In genomic region chr21:30408782-30409494, GRCh38 we compare ENCODE assay signal across 7 cellular contexts. TPM values are rescaled to one million over a fixed set of nuclear protein-coding genes. Genes with fewer than 3 reads are reported as not detected.
DNase-seq lines count a peak whose midpoint lies in the region; ATAC-seq and TF ChIP-seq lines count a peak whose summit lies in the region.
"Had no signal": no experiment of that assay in that cellular context is flagged by ENCODE, and none has a peak within 500 bp of the region (broad histone marks: within the 10 kb centered on the region; RNA-seq: fewer than 3 reads in every experiment).

No MANE protein-coding gene starts in this region.

- ATAC-seq in activated CD8-positive, alpha-beta T cell treated with anti-CD3 and anti-CD28 coated beads for 36 hours, result no peak
- ATAC-seq in mucosa of descending colon (peak; percentile 100), HG02870 (IDR thresholded peaks at IDR 0.05; ENCODE audit: unreplicated experiment) (no peak)

- in situ Hi-C loops in Caki2 (cut with HindIII; ENCODE audit: low pct_unique_long_range_greater_than_20kb, low sequenced_read_pairs), result no loop called here

- CTCF ChIA-PET in activated CD8-positive, alpha-beta T cell treated with anti-CD3 and anti-CD28 coated beads for 36 hours (lab: Charles Lee), result interaction anchor here (0.9 to 2.2 kb wide), 5 partner anchors 8 to 68 kb away, joined by 3 to 6 read pairs (median 3); no protein-coding TSS in a partner anchor

- intact Hi-C loops in activated CD8-positive, alpha-beta T cell treated with anti-CD3 and anti-CD28 coated beads for 36 hours (cut with micrococcal nuclease), result no loop called here
- intact Hi-C loops in mucosa of descending colon (cut with DNase I, micrococcal nuclease), result no loop called here

- peak; percentile 45 for TF ChIP-seq CTCF in activated CD8-positive, alpha-beta T cell treated with anti-CD3 and anti-CD28 coated beads for 36 hours (IDR thresholded peaks at IDR 0.05)
- peak; percentile 13 for TF ChIP-seq CTCF in mucosa of descending colon (IDR thresholded peaks at IDR 0.05)

- POLR2A ChIA-PET in activated CD8-positive, alpha-beta T cell treated with anti-CD3 and anti-CD28 coated beads for 36 hours (lab: Charles Lee), result no interaction called here

- no peak overlapping the region for H3K4me3 Mint-ChIP-seq in activated CD8-positive, alpha-beta T cell treated with anti-CD3 and anti-CD28 coated beads for 36 hours

- peak; percentile 90 for DNase-seq in Caki2 (ENCODE audit: low read depth)
- peak; percentile 54 for DNase-seq in M059J (ENCODE audit: low read depth)
- peak; percentile 20 for DNase-seq in activated CD8-positive, alpha-beta T cell treated with anti-CD3 and anti-CD28 coated beads for 36 hours
- DNase-seq in mucosa of descending colon, result peak; percentile 43 to 57 (median 56)
- no peak for DNase-seq in activated effector memory CD4-positive, alpha-beta T cell treated with Interleukin-2 at 50 U/mL for 16 hours

- no peaks in the 10 kb centered on the region for H3K36me3 ChIP-seq in mucosa of descending colon (ENCODE audit: low read depth)

- H3K4me1 ChIP-seq in mucosa of descending colon (ENCODE audit: low read depth), result no peaks in the 10 kb centered on the region

- H3K4me1 Mint-ChIP-seq in activated CD8-positive, alpha-beta T cell treated with anti-CD3 and anti-CD28 coated beads for 36 hours (ENCODE audit: low read depth), result no peaks in the 10 kb centered on the region

- no peaks in the 10 kb centered on the region for H3K36me3 Mint-ChIP-seq in activated CD8-positive, alpha-beta T cell treated with anti-CD3 and anti-CD28 coated beads for 36 hours (ENCODE audit: low read depth)

- H3K27me3 Mint-ChIP-seq in activated CD8-positive, alpha-beta T cell treated with anti-CD3 and anti-CD28 coated beads for 36 hours, result peaks cover 11% of the 10 kb centered on the region

- H3K27ac Mint-ChIP-seq in activated CD8-positive, alpha-beta T cell treated with anti-CD3 and anti-CD28 coated beads for 36 hours, result no peak overlapping the region

- H3K4me3 ChIP-seq in mucosa of descending colon, result no peak overlapping the region

- no peaks in the 10 kb centered on the region for H3K9me3 ChIP-seq in mucosa of descending colon

- H3K9me3 Mint-ChIP-seq in activated CD8-positive, alpha-beta T cell treated with anti-CD3 and anti-CD28 coated beads for 36 hours, result peaks cover 8% of the 10 kb centered on the region

RNA-seq across cellular contexts. Expression of gene KRTAP13-1, which starts 13.1 kb away (rescaled TPM):
- not detected in 2 replicates for total RNA-seq in Caki2 (2014; rRNA removed; shearing (Covaris generic); ENCODE audit: low replicate concordance)
- total RNA-seq in M059J (2014; rRNA removed; shearing (Covaris generic)), result not detected in 2 replicates
- not detected for total RNA-seq in activated CD8-positive, alpha-beta T cell treated with anti-CD3 and anti-CD28 coated beads for 36 hours
- not detected for total RNA-seq in mucosa of descending colon
- total RNA-seq: pulmonary artery endothelial cell had no signal

RNA-seq across cellular contexts. Expression of gene KRTAP13-3, which starts 16.8 kb away (rescaled TPM):
- total RNA-seq in Caki2 (2014; rRNA removed; shearing (Covaris generic); ENCODE audit: low replicate concordance), result not detected in 2 replicates
- not detected in 2 replicates for total RNA-seq in M059J (2014; rRNA removed; shearing (Covaris generic))
- total RNA-seq in activated CD8-positive, alpha-beta T cell treated with anti-CD3 and anti-CD28 coated beads for 36 hours, result not detected
- total RNA-seq in mucosa of descending colon, result not detected
- total RNA-seq: pulmonary artery endothelial cell had no signal

RNA-seq across cellular contexts. Expression of gene KRTAP13-4, which starts 21.1 kb away (rescaled TPM):
- not detected in 2 replicates for total RNA-seq in Caki2 (2014; rRNA removed; shearing (Covaris generic); ENCODE audit: low replicate concordance)
- total RNA-seq in M059J (2014; rRNA removed; shearing (Covaris generic)), result not detected in 2 replicates
- total RNA-seq in activated CD8-positive, alpha-beta T cell treated with anti-CD3 and anti-CD28 coated beads for 36 hours, result not detected
- total RNA-seq in mucosa of descending colon, result not detected
- total RNA-seq: pulmonary artery endothelial cell had no signal

RNA-seq across cellular contexts. Expression of gene KRTAP15-1, which starts 31.1 kb away (rescaled TPM):
- not detected in 2 replicates for total RNA-seq in Caki2 (2014; rRNA removed; shearing (Covaris generic); ENCODE audit: low replicate concordance)
- total RNA-seq in M059J (2014; rRNA removed; shearing (Covaris generic)), result not detected in 2 replicates
- total RNA-seq in activated CD8-positive, alpha-beta T cell treated with anti-CD3 and anti-CD28 coated beads for 36 hours, result not detected
- total RNA-seq in mucosa of descending colon, result not detected
- total RNA-seq: pulmonary artery endothelial cell had no signal

RNA-seq across cellular contexts. Expression of gene KRTAP13-2, which starts 36.9 kb away (rescaled TPM):
- not detected in 2 replicates for total RNA-seq in Caki2 (2014; rRNA removed; shearing (Covaris generic); ENCODE audit: low replicate concordance)
- total RNA-seq in M059J (2014; rRNA removed; shearing (Covaris generic)), result not detected in 2 replicates
- total RNA-seq in activated CD8-positive, alpha-beta T cell treated with anti-CD3 and anti-CD28 coated beads for 36 hours, result not detected
- 10 to 100 TPM in 1 of 3 donors, 1 to 10 TPM in 1, under 1 TPM in 1; 0.47 to 15.0 (median 2.9) TPM for total RNA-seq in mucosa of descending colon
- total RNA-seq: pulmonary artery endothelial cell had no signal
